9 cellular contexts compared by ENCODE assay signal in genomic region chr7:101681170-101682007, GRCh38. TPM values are rescaled to one million over a fixed set of nuclear protein-coding genes. Genes with fewer than 3 reads are reported as not detected.
DNase-seq lines count a peak whose midpoint lies in the region; ATAC-seq lines count a peak whose summit lies in the region.
"Had no signal": no experiment of that assay in that cellular context is flagged by ENCODE, and none has a peak within 500 bp of the region (broad histone marks: within the 10 kb centered on the region; RNA-seq: fewer than 3 reads in every experiment).

No MANE protein-coding gene starts in this region.

- DNase-seq in ACHN (peak; percentile 96), MV-4-11 (lab: John Stamatoyannopoulos, UW) (peak; percentile 51), dermis microvascular lymphatic vessel endothelial cell (ENCODE audit: low read depth in 2 of 2) (peak; percentile 66 to 79), medulla oblongata (ENCODE audit: extremely low spot score) (peak; percentile 42), NCI-H510A treated with DMSO at 0.1 percent for 48 hours (lab: John Stamatoyannopoulos, UW) (no peak), NCI-H1930 (lab: John Stamatoyannopoulos, UW) (no peak), D341Med (ENCODE audit: low spot score) (no peak)
- DNase-seq: activated T-cell treated with anti-CD3 and anti-CD28 coated beads, Interleukin-2, amount 50 U/mL, for 1 hour had no signal

- ATAC-seq in GM18517 (IDR thresholded peaks at IDR 0.05; ENCODE audit: unreplicated experiment): no peak

- in situ Hi-C loops in ACHN (cut with HindIII; ENCODE audit: low pct_ligation_motif_present, low pct_unique_long_range_greater_than_20kb, low sequenced_read_pairs): no loop called here

RNA-seq across cellular contexts. Expression of gene MYL10, which starts 52.3 kb away (rescaled TPM):
- total RNA-seq in dermis microvascular lymphatic vessel endothelial cell: not detected in 2 replicates

Comparison
In these comparisons a context has a peak if more than half of its experiments do, and no peak if none do; other contexts are left out.
1. DNase-seq: peak in ACHN (single experiment), MV-4-11 (single experiment), dermis microvascular lymphatic vessel endothelial cell (2 of 2) and medulla oblongata (single experiment); none in NCI-H510A treated with DMSO at 0.1 percent for 48 hours (single experiment), NCI-H1930 (0 of 2) and D341Med (single experiment).